8 cellular contexts compared by ENCODE assay signal in genomic region chr5:91280062-91280941, GRCh38.
A peak's percentile ranks its signal among the peaks of the same experiment; 100 is the strongest.
DNase-seq lines count a peak whose midpoint lies in the region; ATAC-seq and TF ChIP-seq lines count a peak whose summit lies in the region.

No MANE protein-coding gene starts in this region.

- H4K20me1 ChIP-seq in BLaER1 treated with 17β-estradiol and CSF1 and Interleukin-3, amounts not matched to agents 10 nM and 100 nM, result no peaks in the 10 kb centered on the region

- H3K4me1 ChIP-seq in BLaER1 treated with 17β-estradiol and CSF1 and Interleukin-3, amounts not matched to agents 10 nM and 100 nM, result peaks cover 26 to 64% (median 29%) of the 10 kb centered on the region in 10 experiments; a peak in 19 of 20 replicates
- H3K4me1 ChIP-seq in lower lobe of right lung, result peaks cover 7% of the 10 kb centered on the region

- ATAC-seq in HG03457 (IDR thresholded peaks at IDR 0.05; ENCODE audit: unreplicated experiment) (peak; percentile 92), lower lobe of right lung (peak; percentile 97 to 98)
- peak; percentile 81 for ATAC-seq in activated CD8-positive, alpha-beta T cell treated with anti-CD3 and anti-CD28 coated beads for 36 hours

- H3K4me3 Mint-ChIP-seq in activated CD8-positive, alpha-beta T cell treated with anti-CD3 and anti-CD28 coated beads for 36 hours, result peak overlapping the region; percentile 85

- H3K27me3 Mint-ChIP-seq in activated CD8-positive, alpha-beta T cell treated with anti-CD3 and anti-CD28 coated beads for 36 hours, result no peaks in the 10 kb centered on the region

- peak overlapping the region; percentile 68 to 93 (median 82) for H3K9ac ChIP-seq in BLaER1 treated with 17β-estradiol and CSF1 and Interleukin-3, amounts not matched to agents 10 nM and 100 nM

- no peak for TF ChIP-seq CTCF in activated CD8-positive, alpha-beta T cell treated with anti-CD3 and anti-CD28 coated beads for 36 hours (IDR thresholded peaks at IDR 0.05)
- peak; percentile 4 for TF ChIP-seq CTCF in lower lobe of right lung (IDR thresholded peaks at IDR 0.05)

- no peaks in the 10 kb centered on the region for H3K27me3 ChIP-seq in BLaER1 treated with 17β-estradiol and CSF1 and Interleukin-3, amounts not matched to agents 10 nM and 100 nM
- H3K27me3 ChIP-seq in lower lobe of right lung (ENCODE audit: low read depth), result no peaks in the 10 kb centered on the region

- peaks cover 19% of the 10 kb centered on the region for H3K36me3 Mint-ChIP-seq in activated CD8-positive, alpha-beta T cell treated with anti-CD3 and anti-CD28 coated beads for 36 hours (ENCODE audit: low read depth)

- H3K9me3 Mint-ChIP-seq in activated CD8-positive, alpha-beta T cell treated with anti-CD3 and anti-CD28 coated beads for 36 hours, result peaks cover 26% of the 10 kb centered on the region

- POLR2A ChIA-PET in activated CD8-positive, alpha-beta T cell treated with anti-CD3 and anti-CD28 coated beads for 36 hours (lab: Charles Lee), result interaction anchor here (0.6 to 2.6 kb wide), 14 partner anchors 9 to 106 kb away, joined by 3 to 40 read pairs (median 5); partner anchors contain the start of gene ARRDC3

- peak overlapping the region; percentile 53 to 71 (median 59) for H3K4me3 ChIP-seq in BLaER1 treated with 17β-estradiol and CSF1 and Interleukin-3, amounts not matched to agents 10 nM and 100 nM
- peak overlapping the region; percentile 57 for H3K4me3 ChIP-seq in lower lobe of right lung

- H3K36me3 ChIP-seq in BLaER1 treated with 17β-estradiol and CSF1 and Interleukin-3, amounts not matched to agents 10 nM and 100 nM, result peaks cover 0 to 4% (median 0%) of the 10 kb centered on the region in 11 experiments; a peak in 1 of 22 replicates
- no peaks in the 10 kb centered on the region for H3K36me3 ChIP-seq in lower lobe of right lung

- H3K4me1 Mint-ChIP-seq in activated CD8-positive, alpha-beta T cell treated with anti-CD3 and anti-CD28 coated beads for 36 hours (ENCODE audit: low read depth), result peaks cover 47% of the 10 kb centered on the region

- peaks cover 6 to 14% (median 8%) of the 10 kb centered on the region in 11 experiments for H3K9me3 ChIP-seq in BLaER1 treated with 17β-estradiol and CSF1 and Interleukin-3, amounts not matched to agents 10 nM and 100 nM (replicated peaks in 1 of 11)
- H3K9me3 ChIP-seq in lower lobe of right lung, result no peaks in the 10 kb centered on the region

- peak overlapping the region; percentile 79 to 99 (median 89) for H3K4me2 ChIP-seq in BLaER1 treated with 17β-estradiol and CSF1 and Interleukin-3, amounts not matched to agents 10 nM and 100 nM

- peak overlapping the region; percentile 98 for H3K27ac Mint-ChIP-seq in activated CD8-positive, alpha-beta T cell treated with anti-CD3 and anti-CD28 coated beads for 36 hours

- DNase-seq in GM19240 (ENCODE audit: insufficient read length, low spot score) (peak; percentile 43), NCI-H69 (lab: John Stamatoyannopoulos, UW) (peak; percentile 96), ecto neural progenitor cell (ENCODE audit: low spot score) (peak; percentile 94), lower lobe of right lung (peak; percentile 94)
- peak; percentile 93 for DNase-seq in activated CD8-positive, alpha-beta T cell treated with anti-CD3 and anti-CD28 coated beads for 36 hours
- DNase-seq in stimulated activated CD4-positive, alpha-beta T cell treated with anti-CD3 and anti-CD28 coated beads, TNF-alpha, amount 100 ng/mL, for 1 hour (ENCODE audit: low read depth in 3 of 3, low spot score in 1 of 3), result peak; percentile 66 to 88 (median 75)

- H3K27ac ChIP-seq in BLaER1 treated with 17β-estradiol and CSF1 and Interleukin-3, amounts not matched to agents 10 nM and 100 nM, result peak overlapping the region; percentile 64 to 98 (median 83)
- peak overlapping the region; percentile 88 for H3K27ac ChIP-seq in lower lobe of right lung

- CTCF ChIA-PET in activated CD8-positive, alpha-beta T cell treated with anti-CD3 and anti-CD28 coated beads for 36 hours (lab: Charles Lee), result interaction anchor here (0.9 to 3.0 kb wide), 14 partner anchors 9 to 348 kb away, joined by 3 to 25 read pairs (median 4); partner anchors contain the start of gene ARRDC3

- intact Hi-C loops in activated CD8-positive, alpha-beta T cell treated with anti-CD3 and anti-CD28 coated beads for 36 hours (cut with micrococcal nuclease), result loop anchor here (2.0 kb wide), 2 partner anchors 34 to 102 kb away; partner anchors contain the start of gene ARRDC3
- intact Hi-C loops in lower lobe of right lung (cut with DNase I), result no loop called here

Comparison
In these comparisons a context has a peak if more than half of its experiments do, and no peak if none do; other contexts are left out.
1. Peak in every context shown above with its lines: DNase-seq, ATAC-seq, H3K4me3 ChIP-seq and H3K27ac ChIP-seq.
2. DNase-seq: peak in every context shown above with its lines; median percentile 96 in NCI-H69; 94 in ecto neural progenitor cell; 94 in lower lobe of right lung; 93 in activated CD8-positive, alpha-beta T cell treated with anti-CD3 and anti-CD28 coated beads for 36 hours; 75 in stimulated activated CD4-positive, alpha-beta T cell treated with anti-CD3 and anti-CD28 coated beads, TNF-alpha, amount 100 ng/mL, for 1 hour; 43 in GM19240.